In the genomic region with DNA sequence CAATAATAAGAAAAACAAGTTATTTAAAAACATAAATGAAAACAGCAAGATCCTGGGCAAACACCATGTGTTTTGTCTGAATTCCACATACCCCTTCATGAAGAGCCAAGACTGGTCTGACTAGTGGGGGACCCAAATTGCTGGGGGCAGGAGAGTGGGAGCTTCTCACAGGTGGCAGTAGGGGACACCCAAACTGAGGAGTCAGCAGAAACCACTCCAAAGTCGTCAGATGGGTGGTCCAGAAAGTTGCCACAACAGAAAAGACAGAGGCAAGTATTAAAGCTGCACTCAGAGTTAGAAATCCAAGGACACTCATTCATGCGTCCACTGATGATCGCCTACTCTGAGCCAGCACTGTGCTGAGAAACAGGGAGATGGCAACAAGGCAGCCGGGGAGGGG, we compare ENCODE assay signal across 24 cellular contexts. TPM values are rescaled to one million over a fixed set of nuclear protein-coding genes. Genes with fewer than 3 reads are reported as not detected.
DNase-seq lines count a peak whose midpoint lies in the region; ATAC-seq, FAIRE-seq and TF ChIP-seq lines count a peak whose summit lies in the region.
"Had no signal": no experiment of that assay in that cellular context is flagged by ENCODE, and none has a peak within 500 bp of the region (broad histone marks: within the 10 kb centered on the region; RNA-seq: fewer than 3 reads in every experiment).

No MANE protein-coding gene starts in this region.

- no peak overlapping the region for H3K9ac ChIP-seq in IMR-90 (ENCODE audit: low read depth, low read length)
- H3K9ac ChIP-seq: BLaER1 treated with 17β-estradiol and CSF1 and Interleukin-3, amounts not matched to agents 10 nM and 100 nM had no signal

- H2AK5ac ChIP-seq in IMR-90 (ENCODE audit: low read depth, low read length) = no peak overlapping the region

- no peak overlapping the region; the same call in 1 of the 2 replicates for H3K4ac ChIP-seq in IMR-90 (ENCODE audit: low read depth, low read length)

- TF ChIP-seq EP300 in A549 (IDR thresholded peaks at IDR 0.05) = no peak

- H3K4me3 ChIP-seq in A549 = no peak overlapping the region
- H3K4me3 ChIP-seq in IMR-90 (ENCODE audit: insufficient read depth, low read depth, low read length) = no peak overlapping the region
- H3K4me3 ChIP-seq: BLaER1 treated with 17β-estradiol and CSF1 and Interleukin-3, amounts not matched to agents 10 nM and 100 nM; GM12878; GM23338 had no signal

- no peaks in the 10 kb centered on the region for H4K20me1 ChIP-seq in IMR-90 (ENCODE audit: insufficient read depth, low read length)
- H4K20me1 ChIP-seq: BLaER1 treated with 17β-estradiol and CSF1 and Interleukin-3, amounts not matched to agents 10 nM and 100 nM had no signal

- H2BK15ac ChIP-seq in IMR-90 (ENCODE audit: low read depth, low read length) = no peak overlapping the region

- H3K4me2 ChIP-seq in A549 = no peak overlapping the region
- H3K4me2 ChIP-seq in IMR-90 (ENCODE audit: low read depth, low read length) = no peak overlapping the region
- H3K4me2 ChIP-seq: BLaER1 treated with 17β-estradiol and CSF1 and Interleukin-3, amounts not matched to agents 10 nM and 100 nM; GM23338 had no signal

- no peaks in the 10 kb centered on the region; the same call in 1 of the 2 replicates for H3K9me1 ChIP-seq in IMR-90 (ENCODE audit: insufficient read depth, low read length)

- no peaks in the 10 kb centered on the region for H3K9me3 Mint-ChIP-seq in central memory CD8-positive, alpha-beta T cell
- H3K9me3 Mint-ChIP-seq in stimulated activated effector memory CD8-positive, alpha-beta T cell treated with anti-CD3 and anti-CD28 coated beads, Interleukin-12 subunit alpha, Interleukin-12 subunit beta, amount 100 ng/mL, for 72 hours = no peaks in the 10 kb centered on the region
- H3K9me3 Mint-ChIP-seq: CD4-positive, alpha-beta memory T cell; GM23338 had no signal

- 83% methylated on average over 4 of the region's 4 CpGs for WGBS in A549 (ENCODE audit: missing lambda C conversion rate)
- WGBS in IMR-90 (ENCODE audit: extremely low coverage in 2 of 2, insufficient read length in 1 of 2), 2 experiments = 90% methylated on average over 1 of the region's 4 CpGs; no CpG with 5 or more reads in 1 of the 2 experiments

- CTCF ChIA-PET in A549 (lab: Yijun Ruan, JAX) = interaction anchor here (1.4 to 1.5 kb wide), 2 partner anchors 12 to 25 kb away, joined by 3 read pairs; partner anchors contain the start of gene LCLAT1
- CTCF ChIA-PET in IMR-90 (lab: Yijun Ruan, JAX) = no interaction called here

- no peak overlapping the region for H2BK20ac ChIP-seq in IMR-90 (ENCODE audit: low read depth, low read length)

- FAIRE-seq in A549 (lab: Jason Lieb, UNC) = no peak
- FAIRE-seq: GM12878 had no signal

- TF ChIP-seq RAD21 in A549 (conservative IDR thresholded peaks at IDR 0.05 in 1 of 2, IDR thresholded peaks at IDR 0.05 in 1 of 2) (no peak), IMR-90 (IDR thresholded peaks at IDR 0.05; ENCODE audit: low read length) (no peak)

- H3K27ac ChIP-seq in A549 (no peak overlapping the region), IMR-90 (ENCODE audit: insufficient read depth, low read length) (no peak overlapping the region)
- H3K27ac ChIP-seq: BLaER1 treated with 17β-estradiol and CSF1 and Interleukin-3, amounts not matched to agents 10 nM and 100 nM had no signal

- dilution Hi-C loops in IMR-90 (cut with HindIII; ENCODE audit: low sequenced_read_pairs, unreplicated experiment) = no loop called here

- DNase-seq in A549 (ENCODE audit: low read depth in 1 of 2, low spot score in 1 of 2) (no peak), IMR-90 (no peak), retina (no peak), NCI-H1417 treated with DMSO at 0.1 percent for 48 hours (lab: John Stamatoyannopoulos, UW) (no peak)
- no peak for DNase-seq in central memory CD8-positive, alpha-beta T cell (ENCODE audit: low spot score in 2 of 2)
- DNase-seq in stimulated activated effector memory CD8-positive, alpha-beta T cell treated with anti-CD3 and anti-CD28 coated beads, Interleukin-12 subunit alpha, Interleukin-12 subunit beta, amount 100 ng/mL, for 72 hours (ENCODE audit: low spot score in 2 of 2) = no peak
- no peak for DNase-seq in activated T-cell treated with anti-CD3 and anti-CD28 coated beads, Interleukin-2, amount 50 U/mL, for 48 hours
- DNase-seq: CD4-positive, alpha-beta memory T cell; COR-L47; DMS53; GDM1; HCEC 1CT; Karpas-422; NCI-H1092 treated with DMSO at 0.1 percent for 48 hours; NCI-H1436 treated with DMSO at 0.1 percent for 48 hours; NCI-H1930; NCI-H2107; NCI-H524 treated with DMSO at 0.1 percent for 48 hours; NCI-H774; NK-92 treated with Interleukin-12 subunit alpha and Interleukin-12 subunit beta, amount 100 ng/mL, for 24 hours; PC-3 had no signal

- TF ChIP-seq POLR2A in A549 (IDR thresholded peaks at IDR 0.05; ENCODE audit: low read length) = no peak
- TF ChIP-seq POLR2A in IMR-90 (IDR thresholded peaks at IDR 0.05; ENCODE audit: low read depth, low read length) = no peak

- no peak overlapping the region for H4K91ac ChIP-seq in IMR-90 (ENCODE audit: insufficient read depth, low read depth, low read length)

- ATAC-seq in A549 (no peak), IMR-90 (ENCODE audit: low read depth) (no peak)
- ATAC-seq in central memory CD8-positive, alpha-beta T cell (replicated peaks; ENCODE audit: extremely low read depth, poor library complexity, severe bottlenecking) = no peak
- ATAC-seq in stimulated activated effector memory CD8-positive, alpha-beta T cell treated with anti-CD3 and anti-CD28 coated beads, Interleukin-12 subunit alpha, Interleukin-12 subunit beta, amount 100 ng/mL, for 72 hours = no peak
- ATAC-seq: GM12878, GM23338, PC-3 had no signal

- H3K36me3 ChIP-seq in IMR-90 (ENCODE audit: control insufficient read depth, insufficient read depth, low read length) = no peaks in the 10 kb centered on the region
- H3K36me3 ChIP-seq: BLaER1 treated with 17β-estradiol and CSF1 and Interleukin-3, amounts not matched to agents 10 nM and 100 nM had no signal

- TF ChIP-seq CTCF in A549 (IDR thresholded peaks at IDR 0.05) (no peak), IMR-90 (conservative IDR thresholded peaks at IDR 0.05; ENCODE audit: low read depth, low read length) (no peak)

- BruUV-seq in IMR-90 (replicated peaks; lab: Mats Ljungman, UMichigan) = no TSS peak

- intact Hi-C loops in IMR-90 (cut with micrococcal nuclease) = no loop called here

- H2BK120ac ChIP-seq in IMR-90 (ENCODE audit: low read depth, low read length) = no peak overlapping the region

- H3K18ac ChIP-seq in IMR-90 (ENCODE audit: low read depth, low read length) = no peak overlapping the region

- H3K27ac Mint-ChIP-seq in central memory CD8-positive, alpha-beta T cell (ENCODE audit: low read depth) = peak overlapping the region; percentile 32
- H3K27ac Mint-ChIP-seq in stimulated activated effector memory CD8-positive, alpha-beta T cell treated with anti-CD3 and anti-CD28 coated beads, Interleukin-12 subunit alpha, Interleukin-12 subunit beta, amount 100 ng/mL, for 72 hours = peak overlapping the region; percentile 68
- H3K27ac Mint-ChIP-seq: GM23338 had no signal

- peak overlapping the region; percentile 21 for H2AK9ac ChIP-seq in IMR-90 (replicated peaks; ENCODE audit: low read depth, low read length, poor library complexity)

- no peaks in the 10 kb centered on the region for H3K79me1 ChIP-seq in IMR-90 (ENCODE audit: low read depth in 1 of 2, low read length in 2 of 2)

- H3K56ac ChIP-seq in IMR-90 (ENCODE audit: extremely low read depth, insufficient read depth, low read length) = no peak overlapping the region

- H3K27me3 Mint-ChIP-seq in central memory CD8-positive, alpha-beta T cell = no peaks in the 10 kb centered on the region
- H3K27me3 Mint-ChIP-seq: CD4-positive, alpha-beta memory T cell had no signal

- H3K9me3 ChIP-seq in A549 (no peaks in the 10 kb centered on the region), IMR-90 (ENCODE audit: control insufficient read depth, insufficient read depth, low read length) (no peaks in the 10 kb centered on the region)
- H3K9me3 ChIP-seq: BLaER1 treated with 17β-estradiol and CSF1 and Interleukin-3, amounts not matched to agents 10 nM and 100 nM had no signal

- no peak overlapping the region for H2BK5ac ChIP-seq in IMR-90 (ENCODE audit: low read depth, low read length, poor library complexity, severe bottlenecking)

- H4K8ac ChIP-seq in IMR-90 (ENCODE audit: low read depth in 2 of 2, low read length in 2 of 2) = no peak overlapping the region

- H3K4me1 ChIP-seq in A549 = 0 out of 3 replicates have a peak, but pooled peaks cover 4% of the 10 kb centered on the region
- H3K4me1 ChIP-seq in IMR-90 (ENCODE audit: control insufficient read depth, insufficient read depth, low read length) = peaks cover 2% of the 10 kb centered on the region

- peaks cover 9% of the 10 kb centered on the region for H3K4me1 Mint-ChIP-seq in central memory CD8-positive, alpha-beta T cell
- H3K4me1 Mint-ChIP-seq in stimulated activated effector memory CD8-positive, alpha-beta T cell treated with anti-CD3 and anti-CD28 coated beads, Interleukin-12 subunit alpha, Interleukin-12 subunit beta, amount 100 ng/mL, for 72 hours = peaks cover 17% of the 10 kb centered on the region

- POLR2A ChIA-PET in A549 (lab: Yijun Ruan, JAX) (no interaction called here), IMR-90 (lab: Charles Lee; ENCODE audit: unreplicated experiment) (no interaction called here)

- H4K5ac ChIP-seq in IMR-90 (ENCODE audit: low read depth, low read length) = no peak overlapping the region

- no peaks in the 10 kb centered on the region for H3K27me3 ChIP-seq in IMR-90 (ENCODE audit: control insufficient read depth, insufficient read depth, low read length)
- H3K27me3 ChIP-seq: BLaER1 treated with 17β-estradiol and CSF1 and Interleukin-3, amounts not matched to agents 10 nM and 100 nM had no signal

- H3K23ac ChIP-seq in IMR-90 (ENCODE audit: low read depth, low read length) = no peak overlapping the region

- no peak overlapping the region for H3K4me3 Mint-ChIP-seq in central memory CD8-positive, alpha-beta T cell
- H3K4me3 Mint-ChIP-seq in stimulated activated effector memory CD8-positive, alpha-beta T cell treated with anti-CD3 and anti-CD28 coated beads, Interleukin-12 subunit alpha, Interleukin-12 subunit beta, amount 100 ng/mL, for 72 hours = no peak overlapping the region
- H3K4me3 Mint-ChIP-seq: CD4-positive, alpha-beta memory T cell; GM23338 had no signal

- no peak overlapping the region for H2AFZ ChIP-seq in IMR-90 (replicated peaks; ENCODE audit: low read length, poor library complexity)

- in situ Hi-C loops in IMR-90 (cut with MboI; ENCODE audit: low sequenced_read_pairs) = no loop called here

- no peak overlapping the region for H3K14ac ChIP-seq in IMR-90 (replicated peaks; ENCODE audit: low read depth, low read length)

- H3K36me3 Mint-ChIP-seq in central memory CD8-positive, alpha-beta T cell (ENCODE audit: insufficient read depth) = no peaks in the 10 kb centered on the region
- no peaks in the 10 kb centered on the region for H3K36me3 Mint-ChIP-seq in stimulated activated effector memory CD8-positive, alpha-beta T cell treated with anti-CD3 and anti-CD28 coated beads, Interleukin-12 subunit alpha, Interleukin-12 subunit beta, amount 100 ng/mL, for 72 hours
- H3K36me3 Mint-ChIP-seq: CD4-positive, alpha-beta memory T cell had no signal

RNA-seq across cellular contexts. Expression of gene LCLAT1, which starts 12.3 kb away (rescaled TPM):
- polyA plus RNA-seq in A549 (2011; rRNA removed) (55.7 and 71.0 TPM in 2 replicates), A549 (2017; fragmentation: RNase III; extraction: RNeasy Plus Mini Kit Qiagen cat#74134 plus additional on column Dnase treatment) (17.7 to 19.5 TPM (median 17.9 TPM) in 3 replicates), IMR-90 (2012; rRNA removed) (6.9 and 7.5 TPM in 2 replicates)
- polyA plus RNA-seq in A549 (2012; cell fraction: cytosol; rRNA removed) = 12.3 and 13.7 TPM in 2 replicates
- polyA plus RNA-seq in A549 (2012; cell fraction: nucleus; rRNA removed) = 10.3 and 14.2 TPM in 2 replicates
- polyA minus RNA-seq in A549 (2011; rRNA and poly(A)+ RNA removed) = 67.1 and 80.2 TPM in 2 replicates
- 11.5 and 18.3 TPM in 2 replicates for total RNA-seq in IMR-90 (2012; rRNA removed)
- polyA plus RNA-seq in IMR-90 (2012; cell fraction: cytosol; rRNA removed) = 2.3 and 4.8 TPM in 2 replicates
- 1.3 and 5.4 TPM in 2 replicates for polyA plus RNA-seq in IMR-90 (2012; cell fraction: nucleus; rRNA removed; ENCODE audit: low replicate concordance)
